8 cellular contexts compared by ENCODE assay signal in genomic region chr12:22101749-22102243, GRCh38. TPM values are rescaled to one million over a fixed set of nuclear protein-coding genes. Genes with fewer than 3 reads are reported as not detected.
DNase-seq lines count a peak whose midpoint lies in the region; ATAC-seq and TF ChIP-seq lines count a peak whose summit lies in the region.

No MANE protein-coding gene starts in this region.

- H3K27me3 Mint-ChIP-seq in effector memory CD8-positive, alpha-beta T cell: peaks cover 0 to 35% of the 10 kb centered on the region in 2 donors

- ATAC-seq in GM18858 (IDR thresholded peaks at IDR 0.05; ENCODE audit: unreplicated experiment): peak; percentile 35
- peak; percentile 39 for ATAC-seq in HG02870 (IDR thresholded peaks at IDR 0.05; ENCODE audit: unreplicated experiment)
- ATAC-seq in HG03108 (IDR thresholded peaks at IDR 0.05; ENCODE audit: unreplicated experiment): no peak
- no peak for ATAC-seq in HG02970 (IDR thresholded peaks at IDR 0.05; ENCODE audit: low FRiP score, unreplicated experiment)
- no peak for ATAC-seq in effector memory CD8-positive, alpha-beta T cell (replicated peaks)

- H3K4me1 Mint-ChIP-seq in effector memory CD8-positive, alpha-beta T cell (ENCODE audit: low read depth in 2 of 2): peaks cover 0 to 4% of the 10 kb centered on the region in 2 donors

- H3K27ac Mint-ChIP-seq in effector memory CD8-positive, alpha-beta T cell: no peak overlapping the region

- TF ChIP-seq POLR2A in erythroblast (IDR thresholded peaks at IDR 0.05; ENCODE audit: low read length): no peak

- H3K36me3 Mint-ChIP-seq in effector memory CD8-positive, alpha-beta T cell (ENCODE audit: insufficient read depth): no peaks in the 10 kb centered on the region

- H3K9me3 Mint-ChIP-seq in effector memory CD8-positive, alpha-beta T cell: no peaks in the 10 kb centered on the region

- H3K4me3 Mint-ChIP-seq in effector memory CD8-positive, alpha-beta T cell: no peak overlapping the region

- DNase-seq in anterior cingulate cortex (lab: John Stamatoyannopoulos, UW) (peak in 39 of 58 donors; percentile 8 to 77 (median 42)), lung microvascular endothelial cell (ENCODE audit: low read depth in 2 of 2) (peak; percentile 1 to 80), erythroblast (lab: John Stamatoyannopoulos, UW) (no peak)
- no peak for DNase-seq in effector memory CD8-positive, alpha-beta T cell

RNA-seq across cellular contexts. Expression of gene CMAS, which starts 55.8 kb away (rescaled TPM):
- total RNA-seq in lung microvascular endothelial cell: 17.4 and 18.7 TPM in 2 replicates

Comparison
In these comparisons a context has a peak if more than half of its experiments do, and no peak if none do; other contexts are left out.
1. ATAC-seq: peak in GM18858 (single experiment) and HG02870 (single experiment); none in HG03108 (single experiment), HG02970 (single experiment) and effector memory CD8-positive, alpha-beta T cell (single experiment).
2. DNase-seq: peak in anterior cingulate cortex (39 of 58) and lung microvascular endothelial cell (2 of 2); none in erythroblast (0 of 2) and effector memory CD8-positive, alpha-beta T cell (0 of 3).